In genomic region chr2:138071720-138072719, GRCh38 we compare ENCODE assay signal across 14 cellular contexts.
A peak's percentile ranks its signal among the peaks of the same experiment; 100 is the strongest.
DNase-seq lines count a peak whose midpoint lies in the region; ATAC-seq and TF ChIP-seq lines count a peak whose summit lies in the region.
"Had no signal": no experiment of that assay in that cellular context is flagged by ENCODE, and none has a peak within 500 bp of the region (broad histone marks: within the 10 kb centered on the region; RNA-seq: fewer than 3 reads in every experiment).

No MANE protein-coding gene starts in this region.

- no peak overlapping the region for H2BK12ac ChIP-seq in mesenchymal stem cell (ENCODE audit: low read length in 2 of 2)

- peak; percentile 97 for DNase-seq in DMS79 (lab: John Stamatoyannopoulos, UW)
- peak; percentile 64 for DNase-seq in NCI-H187 treated with DMSO at 0.1 percent for 48 hours (lab: John Stamatoyannopoulos, UW)
- peak; percentile 79 for DNase-seq in SHP77 treated with DMSO at 0.1 percent for 48 hours (lab: John Stamatoyannopoulos, UW)
- peak; percentile 82 for DNase-seq in mesenchymal stem cell
- DNase-seq in aorta: no peak
- no peak for DNase-seq in stimulated activated CD4-positive, alpha-beta T cell treated with anti-CD3 and anti-CD28 coated beads, Interleukin-12 subunit alpha, Interleukin-12 subunit beta, amount 100 ng/mL, for 4 hours
- DNase-seq in activated gamma-delta T cell treated with Interleukin-2 at 50 U/mL for 16 hours: no peak
- no peak for DNase-seq in thyroid gland
- DNase-seq: amniotic stem cell; CD8-positive, alpha-beta memory T cell; heart right ventricle; MM.1S; posterior cingulate gyrus had no signal

- WGBS in mesenchymal stem cell: 33% methylated on average over 7 of the region's 7 CpGs
- 87 to 89% methylated on average over 7 of the region's 7 CpGs for WGBS in aorta, 2 donors
- WGBS in thyroid gland, 2 donors: 43 to 46% methylated on average over 7 of the region's 7 CpGs

- no peak overlapping the region for H2BK5ac ChIP-seq in mesenchymal stem cell (ENCODE audit: low read depth, low read length, poor library complexity, severe bottlenecking)

- no peak overlapping the region for H2BK15ac ChIP-seq in mesenchymal stem cell (ENCODE audit: low read depth, poor library complexity, severe bottlenecking)

- no peak overlapping the region for H4K8ac ChIP-seq in mesenchymal stem cell (ENCODE audit: low read length)

- H3K27me3 ChIP-seq in mesenchymal stem cell (ENCODE audit: control insufficient read depth in 1 of 2, insufficient read depth in 1 of 2, low read length in 2 of 2): no peaks in the 10 kb centered on the region
- H3K27me3 ChIP-seq in aorta (ENCODE audit: control insufficient read depth in 1 of 2, insufficient read depth in 2 of 2, low read length in 1 of 2): no peaks in the 10 kb centered on the region
- H3K27me3 ChIP-seq in thyroid gland: no peaks in the 10 kb centered on the region
- H3K27me3 ChIP-seq: heart right ventricle had no signal

- H3K18ac ChIP-seq in mesenchymal stem cell (ENCODE audit: low read depth in 1 of 2, low read length in 2 of 2): peak overlapping the region in 1 of 2 experiments; percentile 40

- H3K4me1 ChIP-seq in mesenchymal stem cell (ENCODE audit: control insufficient read depth, insufficient read depth, low read depth, low read length): peaks cover 11% of the 10 kb centered on the region
- no peaks in the 10 kb centered on the region for H3K4me1 ChIP-seq in aorta (ENCODE audit: control insufficient read depth in 1 of 2, insufficient read depth in 2 of 2, low read length in 2 of 2)
- no peaks in the 10 kb centered on the region for H3K4me1 ChIP-seq in thyroid gland
- H3K4me1 ChIP-seq: heart right ventricle had no signal

- H3K79me1 ChIP-seq in mesenchymal stem cell (replicated peaks; ENCODE audit: low read length, poor library complexity, severe bottlenecking): no peaks in the 10 kb centered on the region

- H3K27ac ChIP-seq in mesenchymal stem cell (ENCODE audit: low read length, poor library complexity, severe bottlenecking) (peak overlapping the region; percentile 80), aorta (ENCODE audit: low read depth in 1 of 2, low read length in 2 of 2) (no peak overlapping the region), thyroid gland (no peak overlapping the region)
- H3K27ac ChIP-seq: heart right ventricle, VCaP had no signal

- H3K4ac ChIP-seq in mesenchymal stem cell (ENCODE audit: low read depth in 1 of 2, low read length in 2 of 2): peak overlapping the region in 1 of 2 experiments; percentile 2

- H3K9me3 ChIP-seq in mesenchymal stem cell (ENCODE audit: control insufficient read depth, low read length) (no peaks in the 10 kb centered on the region), aorta (ENCODE audit: control insufficient read depth, low read length) (no peaks in the 10 kb centered on the region), thyroid gland (no peaks in the 10 kb centered on the region)
- H3K9me3 ChIP-seq: heart right ventricle had no signal

- no peak overlapping the region for H3K4me3 ChIP-seq in mesenchymal stem cell (ENCODE audit: insufficient read depth in 1 of 2, low read depth in 1 of 2, low read length in 2 of 2)
- no peak overlapping the region for H3K4me3 ChIP-seq in aorta (ENCODE audit: low read length in 2 of 2)
- no peak overlapping the region for H3K4me3 ChIP-seq in thyroid gland (replicated peaks in 1 of 3)
- H3K4me3 ChIP-seq: heart right ventricle had no signal

- no peak overlapping the region for H3K23ac ChIP-seq in mesenchymal stem cell (ENCODE audit: low read length in 2 of 2)

- H2AK5ac ChIP-seq in mesenchymal stem cell (ENCODE audit: low read length, severe bottlenecking): peak overlapping the region; percentile 51

- H2AFZ ChIP-seq in mesenchymal stem cell (ENCODE audit: low read depth, low read length): no peak overlapping the region

- H2BK120ac ChIP-seq in mesenchymal stem cell (ENCODE audit: low read depth, low read length): no peak overlapping the region

- no peak overlapping the region for H4K91ac ChIP-seq in mesenchymal stem cell (ENCODE audit: low read length)

- ATAC-seq in aorta (ENCODE audit: low FRiP score): no peak

- H3K4me2 ChIP-seq in mesenchymal stem cell (ENCODE audit: low read length, poor library complexity, severe bottlenecking): peak overlapping the region; percentile 16

- no peak for TF ChIP-seq POLR2A in thyroid gland (IDR thresholded peaks at IDR 0.05)

- H3K14ac ChIP-seq in mesenchymal stem cell (ENCODE audit: low read length in 2 of 2): no peak overlapping the region

- no peak for TF ChIP-seq CTCF in thyroid gland (IDR thresholded peaks at IDR 0.05)

- H3K9ac ChIP-seq in mesenchymal stem cell (ENCODE audit: low read length): no peak overlapping the region

- H3K36me3 ChIP-seq in mesenchymal stem cell (ENCODE audit: control insufficient read depth in 1 of 2, insufficient read depth in 2 of 2, low read depth in 1 of 2, low read length in 2 of 2): no peaks in the 10 kb centered on the region
- no peaks in the 10 kb centered on the region for H3K36me3 ChIP-seq in aorta (ENCODE audit: control insufficient read depth in 1 of 2, insufficient read depth in 2 of 2, low read length in 1 of 2)
- H3K36me3 ChIP-seq in thyroid gland: no peaks in the 10 kb centered on the region
- H3K36me3 ChIP-seq: heart right ventricle had no signal

- intact Hi-C loops in aorta (cut with DNase I) (no loop called here), thyroid gland (cut with DNase I) (loop anchor here (5.0 kb wide), 1 partner anchor 120 kb away; no protein-coding TSS in a partner anchor)

Comparison
In these comparisons a context has a peak if more than half of its experiments do, and no peak if none do; other contexts are left out.
1. DNase-seq: peak in DMS79 (single experiment), NCI-H187 treated with DMSO at 0.1 percent for 48 hours (single experiment), SHP77 treated with DMSO at 0.1 percent for 48 hours (single experiment) and mesenchymal stem cell (single experiment); none in aorta (0 of 2), stimulated activated CD4-positive, alpha-beta T cell treated with anti-CD3 and anti-CD28 coated beads, Interleukin-12 subunit alpha, Interleukin-12 subunit beta, amount 100 ng/mL, for 4 hours (single experiment), activated gamma-delta T cell treated with Interleukin-2 at 50 U/mL for 16 hours (single experiment) and thyroid gland (0 of 2).